ENCODE assay signal across 8 cellular contexts in the genomic region with DNA sequence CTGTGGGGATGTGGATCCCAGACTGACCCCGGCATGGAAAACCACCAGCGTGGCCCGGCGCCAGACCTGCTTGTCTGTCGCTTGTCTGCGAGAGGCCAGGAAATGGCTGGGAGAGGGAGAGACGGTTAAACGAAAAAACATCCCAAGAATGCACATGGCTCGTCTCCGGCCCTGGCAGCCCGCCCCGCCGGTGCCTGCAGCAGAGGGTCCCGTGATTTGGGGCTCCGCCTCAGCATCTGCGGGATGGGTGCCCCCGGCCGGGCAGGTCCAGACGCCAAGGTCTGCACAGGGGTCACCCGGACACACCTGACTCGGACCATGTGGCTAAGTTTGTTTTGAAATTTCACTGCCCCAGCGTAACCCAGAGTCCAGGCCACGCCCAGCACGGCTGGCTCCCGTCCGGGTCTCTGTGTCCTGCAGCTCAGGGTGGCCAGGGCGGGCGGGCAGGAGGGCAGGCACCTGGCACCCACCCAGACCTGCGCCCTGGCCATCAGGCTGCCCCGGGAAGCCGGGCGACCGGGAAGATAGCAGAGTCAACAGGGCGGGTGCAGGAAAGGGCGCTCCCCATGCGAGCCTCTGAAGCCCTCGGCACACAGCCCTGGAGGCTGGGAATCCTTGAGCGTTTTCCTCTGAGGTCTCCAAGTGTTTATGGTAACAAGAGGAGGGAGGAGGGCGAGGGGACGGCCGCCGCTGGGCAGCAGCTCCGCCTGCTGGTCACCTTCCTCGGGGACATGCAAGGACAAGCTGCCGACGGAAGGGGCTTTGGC.
DNase-seq lines count a peak whose midpoint lies in the region; ATAC-seq and TF ChIP-seq lines count a peak whose summit lies in the region.

No MANE protein-coding gene starts in this region.

- H3K18ac ChIP-seq in H9 (ENCODE audit: insufficient read length, low read depth, low read length) = peak overlapping the region; percentile 43

- H3K4me2 ChIP-seq in H9 (ENCODE audit: insufficient read depth, insufficient read length, low read length) (peak overlapping the region; percentile 31), PC-9 (peak overlapping the region; percentile 91)

- BruUV-seq in PC-9 (replicated peaks; lab: Mats Ljungman, UMichigan) = no TSS peak

- peaks cover 0 to 16% (median 13%) of the 10 kb centered on the region in 3 experiments; a peak in 5 of 7 replicates for H3K36me3 Mint-ChIP-seq in H9 (ENCODE audit: insufficient read depth in 1 of 3, low read depth in 3 of 3)

- H3K9me2 ChIP-seq in PC-9 (ENCODE audit: insufficient read depth) = no peaks in the 10 kb centered on the region

- no peaks in the 10 kb centered on the region for H3K79me2 ChIP-seq in H9 (ENCODE audit: insufficient read depth, low read length)
- no peaks in the 10 kb centered on the region for H3K79me2 ChIP-seq in PC-9 (ENCODE audit: low read depth)

- H2BK20ac ChIP-seq in H9 (ENCODE audit: low read depth, low read length, poor library complexity, severe bottlenecking) = no peak overlapping the region

- intact Hi-C loops in PC-9 (cut with micrococcal nuclease; ENCODE audit: unreplicated experiment) = loop anchor here (1.0 to 5.0 kb wide), 5 partner anchors 32 to 104 kb away; no protein-coding TSS in a partner anchor

- no peak overlapping the region for H2BK5ac ChIP-seq in H9 (ENCODE audit: insufficient read length, low read length)

- H3K79me1 ChIP-seq in H9 (ENCODE audit: insufficient read depth, low read depth, low read length, poor library complexity, severe bottlenecking) = no peaks in the 10 kb centered on the region

- WGBS in H9 (ENCODE audit: extremely low coverage, insufficient read length, low lambda C conversion rate) = no CpG with 5 or more reads among the region's 46 CpGs

- H3K4me1 ChIP-seq in H9 (ENCODE audit: insufficient read depth, low read length) (peaks cover 2% of the 10 kb centered on the region; the same call in 1 of the 2 replicates), PC-9 (replicated peaks; ENCODE audit: insufficient read depth) (peaks cover 21% of the 10 kb centered on the region)

- POLR2A ChIA-PET in AG04450 (lab: Yijun Ruan, JAX) = interaction anchor here (0.6 to 7.1 kb wide), 16 partner anchors 9 to 151 kb away, joined by 3 to 238 read pairs (median 4); a partner anchor contains a TSS
- POLR2A ChIA-PET in PC-9 (lab: Charles Lee; ENCODE audit: unreplicated experiment) = interaction anchor here (0.6 to 2.3 kb wide), 11 partner anchors 9 to 706 kb away, joined by 3 to 31 read pairs (median 6); a partner anchor contains a TSS

- no peak overlapping the region for H2AK5ac ChIP-seq in H9 (ENCODE audit: insufficient read length, low read length)

- H3K4me3 ChIP-seq in AG04450 (ENCODE audit: low read depth, low read length) (peak overlapping the region; percentile 64), PC-9 (peak overlapping the region; percentile 51; the same call in 1 of the 2 replicates)

- no peak overlapping the region for H2AFZ ChIP-seq in H9 (ENCODE audit: low read length)
- H2AFZ ChIP-seq in PC-9 = peak overlapping the region; percentile 61

- H3K4me3 Mint-ChIP-seq in H9 = peak overlapping the region; percentile 66 to 80

- H4K20me1 ChIP-seq in H9 (ENCODE audit: control insufficient read depth, insufficient read depth, insufficient read length) = no peaks in the 10 kb centered on the region
- H4K20me1 ChIP-seq in PC-9 (ENCODE audit: insufficient read depth) = no peaks in the 10 kb centered on the region

- peaks cover 4% of the 10 kb centered on the region for H3K27me3 Mint-ChIP-seq in H9 (ENCODE audit: low read depth)

- H3K9me3 ChIP-seq in AG04450 (ENCODE audit: control insufficient read depth, insufficient read depth, low read length) (peaks cover 29% of the 10 kb centered on the region), H9 (ENCODE audit: control insufficient read depth, low read depth, low read length) (no peaks in the 10 kb centered on the region), PC-9 (ENCODE audit: insufficient read depth, low read depth) (no peaks in the 10 kb centered on the region)

- ATAC-seq in esophagus mucosa = peak; percentile 71
- no peak for ATAC-seq in GM21381 (IDR thresholded peaks at IDR 0.05; ENCODE audit: unreplicated experiment)

- H4K5ac ChIP-seq in H9 (ENCODE audit: insufficient read length, low read depth, low read length) = no peak overlapping the region

- DNase-seq in AG04450 (ENCODE audit: low read depth, low spot score) (peak; percentile 61), H9 (peak; percentile 92), PC-9 (peak; percentile 86 to 93), activated T-helper 1 cell treated with Interleukin-2 at 50 U/mL for 16 hours (ENCODE audit: low read depth) (peak; percentile 58), mucosa of gallbladder (ENCODE audit: low spot score) (peak; percentile 89)
- peak; percentile 30 for DNase-seq in stimulated activated CD8-positive, alpha-beta memory T cell treated with anti-CD3 and anti-CD28 coated beads, Interleukin-4, amount 100 ng/mL, for 24 hours (ENCODE audit: low read depth)

- H3K14ac ChIP-seq in H9 (ENCODE audit: insufficient read depth, low read length) = peak overlapping the region; percentile 61; the same call in 1 of the 2 replicates

- H3K27me3 ChIP-seq in AG04450 (ENCODE audit: control insufficient read depth, insufficient read depth, low read length) (no peaks in the 10 kb centered on the region), H9 (ENCODE audit: insufficient read depth, low read length) (no peaks in the 10 kb centered on the region), PC-9 (ENCODE audit: insufficient read depth, low read depth) (no peaks in the 10 kb centered on the region)

- peaks cover 21% of the 10 kb centered on the region for H3F3A ChIP-seq in PC-9 (ENCODE audit: insufficient read depth, low read depth)

- H3K27ac Mint-ChIP-seq in H9 = peak overlapping the region in 1 of 3 experiments; percentile 62; a peak in 1 of 7 replicates

- H3K23me2 ChIP-seq in H9 (ENCODE audit: insufficient read length, low read depth, low read length, poor library complexity, severe bottlenecking) = peaks cover 12% of the 10 kb centered on the region

- H3K9ac ChIP-seq in H9 (ENCODE audit: extremely low read depth, insufficient read length, low read length) = no peak overlapping the region

- peak; percentile 94 for TF ChIP-seq CTCF in AG04450 (IDR thresholded peaks at IDR 0.05; ENCODE audit: low read depth, low read length)
- peak; percentile 83 for TF ChIP-seq CTCF in H9 (conservative IDR thresholded peaks at IDR 0.05)
- TF ChIP-seq CTCF in PC-9 (conservative IDR thresholded peaks at IDR 0.05) = peak; percentile 87

- CTCF ChIA-PET in AG04450 (lab: Charles Lee) (interaction anchor here (0.6 to 3.6 kb wide), 14 partner anchors 9 to 107 kb away, joined by 3 to 20 read pairs (median 4); a partner anchor contains a TSS), PC-9 (lab: Charles Lee) (interaction anchor here (0.6 to 1.5 kb wide), 9 partner anchors 28 to 103 kb away, joined by 3 to 10 read pairs (median 4); a partner anchor contains a TSS)

- H3K56ac ChIP-seq in H9 (ENCODE audit: insufficient read length, low read depth, low read length) = no peak overlapping the region

- H2BK12ac ChIP-seq in H9 (ENCODE audit: insufficient read length, low read depth, low read length) = no peak overlapping the region

- H3K4me1 Mint-ChIP-seq in H9 = peaks cover 13 to 19% of the 10 kb centered on the region in 2 experiments

- no peak overlapping the region for H3T11ph ChIP-seq in H9 (ENCODE audit: low read length)

- no peak overlapping the region for H3K4ac ChIP-seq in H9 (ENCODE audit: low read depth, low read length)

- H3K23ac ChIP-seq in H9 (ENCODE audit: insufficient read length, low read depth, low read length) = no peak overlapping the region

- no peak overlapping the region for H4K8ac ChIP-seq in H9 (replicated peaks; ENCODE audit: insufficient read length, low read depth, low read length)

- H2BK120ac ChIP-seq in H9 (ENCODE audit: low read depth, low read length, poor library complexity, severe bottlenecking) = no peak overlapping the region

- no peaks in the 10 kb centered on the region for H3K36me3 ChIP-seq in PC-9 (ENCODE audit: low read depth)

- no peak overlapping the region for H4K91ac ChIP-seq in H9 (ENCODE audit: insufficient read length, low read depth, low read length)

- peaks cover 22% of the 10 kb centered on the region in 2 experiments for H3K9me3 Mint-ChIP-seq in H9

- H2BK15ac ChIP-seq in H9 (ENCODE audit: low read depth, low read length) = no peak overlapping the region

- H3K27ac ChIP-seq in AG04450 (ENCODE audit: low read depth, low read length) (peak overlapping the region; percentile 75), H9 (ENCODE audit: insufficient read length, low read depth, low read length) (no peak overlapping the region), PC-9 (peak overlapping the region; percentile 90)

Comparison
In these comparisons a context has a peak if more than half of its experiments do, and no peak if none do; other contexts are left out.
1. DNase-seq: peak in every context shown above with its lines; median percentile 92 in H9; 90 in PC-9; 89 in mucosa of gallbladder; 61 in AG04450; 58 in activated T-helper 1 cell treated with Interleukin-2 at 50 U/mL for 16 hours; 30 in stimulated activated CD8-positive, alpha-beta memory T cell treated with anti-CD3 and anti-CD28 coated beads, Interleukin-4, amount 100 ng/mL, for 24 hours.